8 cellular contexts compared by ENCODE assay signal in genomic region chr19:7522072-7522922, GRCh38. TPM values are rescaled to one million over a fixed set of nuclear protein-coding genes. Genes with fewer than 3 reads are reported as not detected.
DNase-seq lines count a peak whose midpoint lies in the region; ATAC-seq, FAIRE-seq and TF ChIP-seq lines count a peak whose summit lies in the region.

TSS of gene MCOLN1 (plus strand) at chr19:7522624. CDS start at chr19:7522751, 127 bp downstream.

- no peaks in the 10 kb centered on the region for H3K36me3 Mint-ChIP-seq in T-helper 1 cell treated with Interleukin-12 subunit alpha and Interleukin-12 subunit beta and Interleukin-4 antibody, amounts not matched to agents 30 μg/mL and 1 μg/mL, for 36 hours (ENCODE audit: low read depth)

- no peaks in the 10 kb centered on the region for H3K27me3 ChIP-seq in psoas muscle (ENCODE audit: insufficient read depth in 3 of 3, low read length in 2 of 3)

- H3K4me1 Mint-ChIP-seq in T-helper 1 cell treated with Interleukin-12 subunit alpha and Interleukin-12 subunit beta and Interleukin-4 antibody, amounts not matched to agents 30 μg/mL and 1 μg/mL, for 36 hours (ENCODE audit: low read depth) = peaks cover 9% of the 10 kb centered on the region

- H3K36me3 ChIP-seq in psoas muscle (ENCODE audit: insufficient read depth in 1 of 2, low read depth in 1 of 2) (peaks cover 0 to 33% of the 10 kb centered on the region in 2 donors), urinary bladder (ENCODE audit: insufficient read depth) (no peaks in the 10 kb centered on the region)

- H3K9me3 Mint-ChIP-seq in T-helper 1 cell treated with Interleukin-12 subunit alpha and Interleukin-12 subunit beta and Interleukin-4 antibody, amounts not matched to agents 30 μg/mL and 1 μg/mL, for 36 hours = no peaks in the 10 kb centered on the region

- H3K4me3 ChIP-seq in psoas muscle (peak within 1 kb of the TSS; percentile 88), urinary bladder (ENCODE audit: low read depth, low read length) (peak within 1 kb of the TSS; percentile 85)

- no peaks in the 10 kb centered on the region for H3K9me3 ChIP-seq in psoas muscle

- 0 to 1% (median 1%) methylated on average over 38 to 65 of the region's 65 CpGs for WGBS in psoas muscle, 3 donors
- under 1% methylated on average over 65 of the region's 65 CpGs for WGBS in urinary bladder

- peak within 1 kb of the TSS; percentile 57 for H3K27ac ChIP-seq in psoas muscle
- H3K27ac ChIP-seq in urinary bladder (ENCODE audit: low read depth) = peak within 1 kb of the TSS; percentile 42

- TF ChIP-seq CTCF in psoas muscle (IDR thresholded peaks at IDR 0.05) = no peak

- peak within 1 kb of the TSS; percentile 88 for H3K4me3 Mint-ChIP-seq in T-helper 1 cell treated with Interleukin-12 subunit alpha and Interleukin-12 subunit beta and Interleukin-4 antibody, amounts not matched to agents 30 μg/mL and 1 μg/mL, for 36 hours

- peak; percentile 100 for DNase-seq in GM12891 (ENCODE audit: insufficient read length, low spot score)
- peak; percentile 78 for DNase-seq in NCI-H146 treated with DMSO at 0.1 percent for 48 hours (lab: John Stamatoyannopoulos, UW; ENCODE audit: unreplicated experiment)
- DNase-seq in amniotic epithelial cell (ENCODE audit: low read depth) = peak; percentile 89
- DNase-seq in left cardiac atrium = peak; percentile 100
- peak; percentile 100 for DNase-seq in psoas muscle

- H3K27me3 Mint-ChIP-seq in T-helper 1 cell treated with Interleukin-12 subunit alpha and Interleukin-12 subunit beta and Interleukin-4 antibody, amounts not matched to agents 30 μg/mL and 1 μg/mL, for 36 hours (ENCODE audit: low read depth) = peaks cover 11% of the 10 kb centered on the region

- peaks cover 20% of the 10 kb centered on the region for H3K4me1 ChIP-seq in psoas muscle
- H3K4me1 ChIP-seq in urinary bladder (ENCODE audit: insufficient read depth) = no peaks in the 10 kb centered on the region

- TF ChIP-seq POLR2A in GM12891 (IDR thresholded peaks at IDR 0.05; ENCODE audit: low read depth, low read length) = 0 out of 2 replicates have a peak, but pooled peaks have one; percentile 30

- intact Hi-C loops in left cardiac atrium (cut with DNase I) = loop anchor here in 1 of 2 donors (10.0 kb wide), 1 partner anchor 127 kb away; no protein-coding TSS in a partner anchor
- intact Hi-C loops in psoas muscle (cut with DNase I) = loop anchor here in 1 of 2 donors (10.0 kb wide), 1 partner anchor 127 kb away; no protein-coding TSS in a partner anchor

- FAIRE-seq in GM12891 (lab: Jason Lieb, UNC) = peak; percentile 100

- peak; percentile 74 for ATAC-seq in HG02852 (IDR thresholded peaks at IDR 0.05; ENCODE audit: unreplicated experiment)
- ATAC-seq in left cardiac atrium = peak; percentile 92 to 95
- peak; percentile 94 to 97 (median 96) for ATAC-seq in psoas muscle

- H3K27ac Mint-ChIP-seq in T-helper 1 cell treated with Interleukin-12 subunit alpha and Interleukin-12 subunit beta and Interleukin-4 antibody, amounts not matched to agents 30 μg/mL and 1 μg/mL, for 36 hours = peak within 1 kb of the TSS; percentile 92

TF ChIP-seq in GM12891, 5 proteins besides CTCF, POLR2A, EP300 and RAD21:
- TF ChIP-seq TAF1 (IDR thresholded peaks at IDR 0.05; ENCODE audit: low read depth, low read length) (peak; percentile 78), POLR2AphosphoS5 (IDR thresholded peaks at IDR 0.05; ENCODE audit: low read depth, low read length) (0 out of 2 replicates have a peak, but pooled peaks have one; percentile 22), SPI1 (IDR thresholded peaks at IDR 0.05; ENCODE audit: low read depth, low read length) (peak; percentile 3; the same call in 1 of the 2 replicates), POU2F2 (IDR thresholded peaks at IDR 0.05; ENCODE audit: low read depth, low read length) (peak; percentile 80), PAX5 (IDR thresholded peaks at IDR 0.05; ENCODE audit: insufficient read depth, low read length, severe bottlenecking) (peak; percentile 41)

RNA-seq across cellular contexts. Expression of gene MCOLN1, which starts in this region (rescaled TPM):
- 5.8 TPM for polyA plus RNA-seq in GM12891 (2012; ENCODE audit: low read depth, missing spikeins)
- total RNA-seq in left cardiac atrium (10 to 100 TPM; 21.2 to 25.0 TPM), psoas muscle (10 to 100 TPM; 15.4 to 23.8 (median 17.0) TPM), urinary bladder (6.9 TPM)
- polyA plus RNA-seq in psoas muscle (10 to 100 TPM; 15.9 to 28.6 (median 20.2) TPM), urinary bladder (35.5 TPM)

Comparison
In these comparisons a context has a peak if more than half of its experiments do, and no peak if none do; other contexts are left out.
1. Peak in every context shown above with its lines: DNase-seq, ATAC-seq, H3K4me3 ChIP-seq and H3K27ac ChIP-seq.